1 cellular context compared by ENCODE assay signal in the genomic region with DNA sequence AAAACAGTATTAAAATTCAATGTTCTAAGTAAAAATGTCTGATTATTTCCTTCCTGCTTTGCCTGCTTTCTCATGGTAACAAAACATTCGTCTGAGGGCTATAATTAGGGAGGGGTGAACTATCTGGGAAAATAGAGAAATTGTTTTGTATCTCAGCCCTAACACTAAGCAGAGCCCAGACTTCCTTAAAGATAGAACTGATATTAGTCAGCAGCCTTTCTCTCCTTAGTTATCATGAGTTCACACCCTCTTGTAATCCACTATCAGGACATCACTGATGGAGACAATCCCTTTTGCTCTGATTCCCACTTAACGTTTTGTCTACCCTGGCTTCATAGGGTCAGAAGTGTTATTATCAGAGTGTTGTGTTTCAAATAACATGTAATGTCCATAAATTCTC.
TF ChIP-seq lines count a peak whose summit lies in the region.

No MANE protein-coding gene starts in this region.

TF ChIP-seq in K562, 482 proteins besides CTCF, POLR2A, EP300 and RAD21 (continued from another document and continues in another):
- TF ChIP-seq, protein P1, sequence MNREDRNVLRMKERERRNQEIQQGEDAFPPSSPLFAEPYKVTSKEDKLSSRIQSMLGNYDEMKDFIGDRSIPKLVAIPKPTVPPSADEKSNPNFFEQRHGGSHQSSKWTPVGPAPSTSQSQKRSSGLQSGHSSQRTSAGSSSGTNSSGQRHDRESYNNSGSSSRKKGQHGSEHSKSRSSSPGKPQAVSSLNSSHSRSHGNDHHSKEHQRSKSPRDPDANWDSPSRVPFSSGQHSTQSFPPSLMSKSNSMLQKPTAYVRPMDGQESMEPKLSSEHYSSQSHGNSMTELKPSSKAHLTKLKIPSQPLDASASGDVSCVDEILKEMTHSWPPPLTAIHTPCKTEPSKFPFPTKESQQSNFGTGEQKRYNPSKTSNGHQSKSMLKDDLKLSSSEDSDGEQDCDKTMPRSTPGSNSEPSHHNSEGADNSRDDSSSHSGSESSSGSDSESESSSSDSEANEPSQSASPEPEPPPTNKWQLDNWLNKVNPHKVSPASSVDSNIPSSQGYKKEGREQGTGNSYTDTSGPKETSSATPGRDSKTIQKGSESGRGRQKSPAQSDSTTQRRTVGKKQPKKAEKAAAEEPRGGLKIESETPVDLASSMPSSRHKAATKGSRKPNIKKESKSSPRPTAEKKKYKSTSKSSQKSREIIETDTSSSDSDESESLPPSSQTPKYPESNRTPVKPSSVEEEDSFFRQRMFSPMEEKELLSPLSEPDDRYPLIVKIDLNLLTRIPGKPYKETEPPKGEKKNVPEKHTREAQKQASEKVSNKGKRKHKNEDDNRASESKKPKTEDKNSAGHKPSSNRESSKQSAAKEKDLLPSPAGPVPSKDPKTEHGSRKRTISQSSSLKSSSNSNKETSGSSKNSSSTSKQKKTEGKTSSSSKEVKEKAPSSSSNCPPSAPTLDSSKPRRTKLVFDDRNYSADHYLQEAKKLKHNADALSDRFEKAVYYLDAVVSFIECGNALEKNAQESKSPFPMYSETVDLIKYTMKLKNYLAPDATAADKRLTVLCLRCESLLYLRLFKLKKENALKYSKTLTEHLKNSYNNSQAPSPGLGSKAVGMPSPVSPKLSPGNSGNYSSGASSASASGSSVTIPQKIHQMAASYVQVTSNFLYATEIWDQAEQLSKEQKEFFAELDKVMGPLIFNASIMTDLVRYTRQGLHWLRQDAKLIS (CRISPR knock-in tag; IDR thresholded peaks at IDR 0.05), result no peak
- TF ChIP-seq NFIC (IDR thresholded peaks at IDR 0.05) (peak; percentile 55), ILK (tag; IDR thresholded peaks at IDR 0.05; ENCODE audit: borderline replicate concordance, low read depth) (no peak), RBM17 (IDR thresholded peaks at IDR 0.05; ENCODE audit: borderline replicate concordance, low read depth, low read length) (no peak), ZNF311 (CRISPR knock-in tag; IDR thresholded peaks at IDR 0.05) (no peak), NFIX (CRISPR knock-in tag; IDR thresholded peaks at IDR 0.05; ENCODE audit: low read depth) (no peak), FOXM1 (IDR thresholded peaks at IDR 0.05; ENCODE audit: low read depth) (peak; percentile 68), FOXM1 (CRISPR knock-in tag; IDR thresholded peaks at IDR 0.05; ENCODE audit: low read depth) (no peak), TCF3 (CRISPR knock-in tag; IDR thresholded peaks at IDR 0.05) (peak; percentile 28; the same call in 1 of the 2 replicates), ZKSCAN1 (IDR thresholded peaks at IDR 0.05; ENCODE audit: low read depth, low read length) (no peak), XRCC5 (IDR thresholded peaks at IDR 0.05; ENCODE audit: low read depth, low read length) (no peak), ZNF436 (CRISPR knock-in tag; IDR thresholded peaks at IDR 0.05) (no peak), RAD51 (IDR thresholded peaks at IDR 0.05; ENCODE audit: borderline replicate concordance, low read depth) (no peak), MTA2 (IDR thresholded peaks at IDR 0.05; ENCODE audit: low read depth) (peak; percentile 80), ZFPM2 (CRISPR knock-in tag; IDR thresholded peaks at IDR 0.05) (no peak), FOSL1 (tag; conservative IDR thresholded peaks at IDR 0.05) (peak; percentile 51), SIX5 (IDR thresholded peaks at IDR 0.05; ENCODE audit: borderline replicate concordance in 1 of 2, insufficient read depth in 1 of 2, low read depth in 1 of 2, low read length in 2 of 2) (no peak), ZBTB8A (IDR thresholded peaks at IDR 0.05; ENCODE audit: partially characterized antibody) (no peak), CHD4 (IDR thresholded peaks at IDR 0.05; ENCODE audit: insufficient read depth, insufficient replicate concordance, low read depth, low read length, poor library complexity, severe bottlenecking) (no peak), TEAD2 (tag; IDR thresholded peaks at IDR 0.05) (no peak), CBFA2T3 (IDR thresholded peaks at IDR 0.05) (peak; percentile 89), ZKSCAN3 (CRISPR knock-in tag; IDR thresholded peaks at IDR 0.05) (no peak), ZNF140 (CRISPR knock-in tag; IDR thresholded peaks at IDR 0.05) (no peak), DMBX1 (CRISPR knock-in tag; IDR thresholded peaks at IDR 0.05; ENCODE audit: borderline replicate concordance) (no peak), NBN (IDR thresholded peaks at IDR 0.05; ENCODE audit: low read depth) (no peak), THRAP3 (IDR thresholded peaks at IDR 0.05; ENCODE audit: borderline replicate concordance) (no peak)
- TF ChIP-seq, protein P2, sequence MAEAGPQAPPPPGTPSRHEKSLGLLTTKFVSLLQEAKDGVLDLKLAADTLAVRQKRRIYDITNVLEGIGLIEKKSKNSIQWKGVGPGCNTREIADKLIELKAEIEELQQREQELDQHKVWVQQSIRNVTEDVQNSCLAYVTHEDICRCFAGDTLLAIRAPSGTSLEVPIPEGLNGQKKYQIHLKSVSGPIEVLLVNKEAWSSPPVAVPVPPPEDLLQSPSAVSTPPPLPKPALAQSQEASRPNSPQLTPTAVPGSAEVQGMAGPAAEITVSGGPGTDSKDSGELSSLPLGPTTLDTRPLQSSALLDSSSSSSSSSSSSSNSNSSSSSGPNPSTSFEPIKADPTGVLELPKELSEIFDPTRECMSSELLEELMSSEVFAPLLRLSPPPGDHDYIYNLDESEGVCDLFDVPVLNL (CRISPR knock-in tag; IDR thresholded peaks at IDR 0.05; ENCODE audit: low read depth), result no peak
- TF ChIP-seq, protein P3, sequence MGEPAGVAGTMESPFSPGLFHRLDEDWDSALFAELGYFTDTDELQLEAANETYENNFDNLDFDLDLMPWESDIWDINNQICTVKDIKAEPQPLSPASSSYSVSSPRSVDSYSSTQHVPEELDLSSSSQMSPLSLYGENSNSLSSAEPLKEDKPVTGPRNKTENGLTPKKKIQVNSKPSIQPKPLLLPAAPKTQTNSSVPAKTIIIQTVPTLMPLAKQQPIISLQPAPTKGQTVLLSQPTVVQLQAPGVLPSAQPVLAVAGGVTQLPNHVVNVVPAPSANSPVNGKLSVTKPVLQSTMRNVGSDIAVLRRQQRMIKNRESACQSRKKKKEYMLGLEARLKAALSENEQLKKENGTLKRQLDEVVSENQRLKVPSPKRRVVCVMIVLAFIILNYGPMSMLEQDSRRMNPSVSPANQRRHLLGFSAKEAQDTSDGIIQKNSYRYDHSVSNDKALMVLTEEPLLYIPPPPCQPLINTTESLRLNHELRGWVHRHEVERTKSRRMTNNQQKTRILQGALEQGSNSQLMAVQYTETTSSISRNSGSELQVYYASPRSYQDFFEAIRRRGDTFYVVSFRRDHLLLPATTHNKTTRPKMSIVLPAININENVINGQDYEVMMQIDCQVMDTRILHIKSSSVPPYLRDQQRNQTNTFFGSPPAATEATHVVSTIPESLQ (CRISPR knock-in tag; IDR thresholded peaks at IDR 0.05), result no peak
- TF ChIP-seq, protein P4, sequence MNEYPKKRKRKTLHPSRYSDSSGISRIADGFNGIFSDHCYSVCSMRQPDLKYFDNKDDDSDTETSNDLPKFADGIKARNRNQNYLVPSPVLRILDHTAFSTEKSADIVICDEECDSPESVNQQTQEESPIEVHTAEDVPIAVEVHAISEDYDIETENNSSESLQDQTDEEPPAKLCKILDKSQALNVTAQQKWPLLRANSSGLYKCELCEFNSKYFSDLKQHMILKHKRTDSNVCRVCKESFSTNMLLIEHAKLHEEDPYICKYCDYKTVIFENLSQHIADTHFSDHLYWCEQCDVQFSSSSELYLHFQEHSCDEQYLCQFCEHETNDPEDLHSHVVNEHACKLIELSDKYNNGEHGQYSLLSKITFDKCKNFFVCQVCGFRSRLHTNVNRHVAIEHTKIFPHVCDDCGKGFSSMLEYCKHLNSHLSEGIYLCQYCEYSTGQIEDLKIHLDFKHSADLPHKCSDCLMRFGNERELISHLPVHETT (CRISPR knock-in tag; conservative IDR thresholded peaks at IDR 0.05 in 1 of 2, IDR thresholded peaks at IDR 0.05 in 1 of 2), result 0 out of 4 replicates have a peak, but pooled peaks of 1 of the 2 experiments have one; percentile 43
- TF ChIP-seq, protein P5, sequence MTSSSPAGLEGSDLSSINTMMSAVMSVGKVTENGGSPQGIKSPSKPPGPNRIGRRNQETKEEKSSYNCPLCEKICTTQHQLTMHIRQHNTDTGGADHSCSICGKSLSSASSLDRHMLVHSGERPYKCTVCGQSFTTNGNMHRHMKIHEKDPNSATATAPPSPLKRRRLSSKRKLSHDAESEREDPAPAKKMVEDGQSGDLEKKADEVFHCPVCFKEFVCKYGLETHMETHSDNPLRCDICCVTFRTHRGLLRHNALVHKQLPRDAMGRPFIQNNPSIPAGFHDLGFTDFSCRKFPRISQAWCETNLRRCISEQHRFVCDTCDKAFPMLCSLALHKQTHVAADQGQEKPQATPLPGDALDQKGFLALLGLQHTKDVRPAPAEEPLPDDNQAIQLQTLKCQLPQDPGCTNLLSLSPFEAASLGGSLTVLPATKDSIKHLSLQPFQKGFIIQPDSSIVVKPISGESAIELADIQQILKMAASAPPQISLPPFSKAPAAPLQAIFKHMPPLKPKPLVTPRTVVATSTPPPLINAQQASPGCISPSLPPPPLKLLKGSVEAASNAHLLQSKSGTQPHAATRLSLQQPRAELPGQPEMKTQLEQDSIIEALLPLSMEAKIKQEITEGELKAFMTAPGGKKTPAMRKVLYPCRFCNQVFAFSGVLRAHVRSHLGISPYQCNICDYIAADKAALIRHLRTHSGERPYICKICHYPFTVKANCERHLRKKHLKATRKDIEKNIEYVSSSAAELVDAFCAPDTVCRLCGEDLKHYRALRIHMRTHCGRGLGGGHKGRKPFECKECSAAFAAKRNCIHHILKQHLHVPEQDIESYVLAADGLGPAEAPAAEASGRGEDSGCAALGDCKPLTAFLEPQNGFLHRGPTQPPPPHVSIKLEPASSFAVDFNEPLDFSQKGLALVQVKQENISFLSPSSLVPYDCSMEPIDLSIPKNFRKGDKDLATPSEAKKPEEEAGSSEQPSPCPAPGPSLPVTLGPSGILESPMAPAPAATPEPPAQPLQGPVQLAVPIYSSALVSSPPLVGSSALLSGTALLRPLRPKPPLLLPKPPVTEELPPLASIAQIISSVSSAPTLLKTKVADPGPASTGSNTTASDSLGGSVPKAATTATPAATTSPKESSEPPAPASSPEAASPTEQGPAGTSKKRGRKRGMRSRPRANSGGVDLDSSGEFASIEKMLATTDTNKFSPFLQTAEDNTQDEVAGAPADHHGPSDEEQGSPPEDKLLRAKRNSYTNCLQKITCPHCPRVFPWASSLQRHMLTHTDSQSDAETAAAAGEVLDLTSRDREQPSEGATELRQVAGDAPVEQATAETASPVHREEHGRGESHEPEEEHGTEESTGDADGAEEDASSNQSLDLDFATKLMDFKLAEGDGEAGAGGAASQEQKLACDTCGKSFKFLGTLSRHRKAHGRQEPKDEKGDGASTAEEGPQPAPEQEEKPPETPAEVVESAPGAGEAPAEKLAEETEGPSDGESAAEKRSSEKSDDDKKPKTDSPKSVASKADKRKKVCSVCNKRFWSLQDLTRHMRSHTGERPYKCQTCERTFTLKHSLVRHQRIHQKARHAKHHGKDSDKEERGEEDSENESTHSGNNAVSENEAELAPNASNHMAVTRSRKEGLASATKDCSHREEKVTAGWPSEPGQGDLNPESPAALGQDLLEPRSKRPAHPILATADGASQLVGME (CRISPR knock-in tag; IDR thresholded peaks at IDR 0.05), result no peak
- TF ChIP-seq, protein P6, sequence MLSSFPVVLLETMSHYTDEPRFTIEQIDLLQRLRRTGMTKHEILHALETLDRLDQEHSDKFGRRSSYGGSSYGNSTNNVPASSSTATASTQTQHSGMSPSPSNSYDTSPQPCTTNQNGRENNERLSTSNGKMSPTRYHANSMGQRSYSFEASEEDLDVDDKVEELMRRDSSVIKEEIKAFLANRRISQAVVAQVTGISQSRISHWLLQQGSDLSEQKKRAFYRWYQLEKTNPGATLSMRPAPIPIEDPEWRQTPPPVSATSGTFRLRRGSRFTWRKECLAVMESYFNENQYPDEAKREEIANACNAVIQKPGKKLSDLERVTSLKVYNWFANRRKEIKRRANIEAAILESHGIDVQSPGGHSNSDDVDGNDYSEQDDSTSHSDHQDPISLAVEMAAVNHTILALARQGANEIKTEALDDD (IDR thresholded peaks at IDR 0.05), result peak; percentile 32; the same call in 1 of the 2 replicates
- TF ChIP-seq, protein P7, sequence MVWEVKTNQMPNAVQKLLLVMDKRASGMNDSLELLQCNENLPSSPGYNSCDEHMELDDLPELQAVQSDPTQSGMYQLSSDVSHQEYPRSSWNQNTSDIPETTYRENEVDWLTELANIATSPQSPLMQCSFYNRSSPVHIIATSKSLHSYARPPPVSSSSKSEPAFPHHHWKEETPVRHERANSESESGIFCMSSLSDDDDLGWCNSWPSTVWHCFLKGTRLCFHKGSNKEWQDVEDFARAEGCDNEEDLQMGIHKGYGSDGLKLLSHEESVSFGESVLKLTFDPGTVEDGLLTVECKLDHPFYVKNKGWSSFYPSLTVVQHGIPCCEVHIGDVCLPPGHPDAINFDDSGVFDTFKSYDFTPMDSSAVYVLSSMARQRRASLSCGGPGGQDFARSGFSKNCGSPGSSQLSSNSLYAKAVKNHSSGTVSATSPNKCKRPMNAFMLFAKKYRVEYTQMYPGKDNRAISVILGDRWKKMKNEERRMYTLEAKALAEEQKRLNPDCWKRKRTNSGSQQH (CRISPR knock-in tag; IDR thresholded peaks at IDR 0.05), result no peak
